In the genomic region with DNA sequence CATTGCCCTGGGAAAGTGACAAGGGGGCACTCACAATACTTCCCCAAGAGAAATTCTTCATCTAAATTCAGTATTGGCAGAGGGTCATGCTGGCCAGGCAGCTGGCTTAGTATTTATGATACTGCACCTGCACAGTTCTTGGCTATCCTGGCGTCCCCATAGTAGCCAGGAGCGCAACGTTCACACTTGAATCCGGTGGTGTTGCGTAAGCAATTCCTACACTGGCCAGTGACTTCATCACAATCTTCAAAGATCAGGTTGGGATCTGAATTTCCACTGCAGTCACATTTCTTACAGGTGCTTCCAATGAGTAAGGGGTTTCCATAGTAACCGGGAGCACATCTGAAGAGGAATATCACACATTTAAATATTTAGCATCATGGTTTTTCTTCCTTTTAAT, we compare ENCODE assay signal across 19 cellular contexts.
"Had no signal": no experiment of that assay in that cellular context is flagged by ENCODE, and none has a peak within 500 bp of the region (broad histone marks: within the 10 kb centered on the region; RNA-seq: fewer than 3 reads in every experiment).

No MANE protein-coding gene starts in this region.

- H3K9me3 ChIP-seq: SJSA1 had no signal

- DNase-seq: Karpas-422, KG1, MM.1S, NCI-H1092 treated with DMSO at 0.1 percent for 48 hours, NCI-H1436, NCI-H187, NCI-H2029, NCI-H2081 treated with DMSO at 0.1 percent for 48 hours, NCI-H345, NCI-H446 treated with DMSO at 0.1 percent for 48 hours, NCI-H510A treated with DMSO at 0.1 percent for 48 hours, NCI-H526, NCI-H82, Right ventricle myocardium superior, RPMI8226, SIG-M5 had no signal

- H3K27ac ChIP-seq: SJSA1, SK-N-MC had no signal

- H3K4me3 ChIP-seq: SJSA1, SK-N-MC had no signal

- H3K4me1 ChIP-seq: SJSA1 had no signal

- H3K27me3 ChIP-seq: SJSA1 had no signal

- H3K36me3 ChIP-seq: SJSA1 had no signal

- FAIRE-seq: RCC 7860 had no signal
